In the genomic region with DNA sequence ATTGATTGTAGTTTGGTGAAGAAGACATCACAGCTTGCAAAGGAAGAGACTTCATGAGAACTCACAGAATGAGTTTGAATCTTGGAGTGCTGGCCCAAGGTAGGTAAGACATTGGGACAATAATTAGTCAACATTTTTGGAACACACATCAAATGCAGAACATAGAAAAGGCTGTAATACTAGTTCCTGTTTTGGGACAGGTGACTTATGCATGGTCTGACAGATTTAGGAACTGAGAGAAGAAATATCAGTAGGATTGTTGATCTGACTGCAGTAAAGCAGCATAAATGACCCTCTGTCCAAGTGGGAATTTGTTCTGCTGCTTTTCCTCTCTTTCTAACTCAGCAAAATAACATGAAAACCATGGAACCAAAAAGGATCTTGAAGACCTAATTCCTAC, we compare ENCODE assay signal across 28 cellular contexts.
"Had no signal": no experiment of that assay in that cellular context is flagged by ENCODE, and none has a peak within 500 bp of the region (broad histone marks: within the 10 kb centered on the region; RNA-seq: fewer than 3 reads in every experiment).

No MANE protein-coding gene starts in this region.

- H3K4me3 ChIP-seq: dorsolateral prefrontal cortex, gastrocnemius medialis, left lung, prostate gland, right atrium auricular region, smooth muscle cell, testis, tibial artery had no signal

- H3K27me3 ChIP-seq: gastrocnemius medialis, left lung, right atrium auricular region, testis, tibial artery had no signal

- H3K9me3 ChIP-seq: gastrocnemius medialis, left lung, prostate gland, right atrium auricular region, testis, tibial artery had no signal

- H3K4me1 Mint-ChIP-seq: naive thymus-derived CD8-positive, alpha-beta T cell; nephron progenitor cell had no signal

- H3K27ac ChIP-seq: dorsolateral prefrontal cortex, epithelial cell of prostate, gastrocnemius medialis, left lung, prostate gland, right atrium auricular region, testis, tibial artery had no signal

- DNase-seq: dorsolateral prefrontal cortex; effector CD4-positive, alpha-beta T cell; endodermal cell; foreskin fibroblast; gastrocnemius medialis; head of caudate nucleus; left cardiac atrium; left lung; naive thymus-derived CD8-positive, alpha-beta T cell; nephron progenitor cell; nucleus accumbens; stimulated activated CD4-positive, alpha-beta T cell treated with anti-CD3 and anti-CD28 coated beads, Interleukin-12 subunit alpha, Interleukin-12 subunit beta, amount 100 ng/mL, for 4 hours; stimulated activated CD4-positive, alpha-beta T cell treated with anti-CD3 and anti-CD28 coated beads, Interleukin-1b, Interleukin-23, amount 100 ng/mL, for 48 hours; stimulated activated CD4-positive, alpha-beta T cell treated with anti-CD3 and anti-CD28 coated beads, Interleukin-4, amount 100 ng/mL, for 1 hour; stimulated activated CD8-positive, alpha-beta memory T cell treated with anti-CD3 and anti-CD28 coated beads, Interleukin-4, amount 100 ng/mL, for 48 hours; stimulated activated naive CD8-positive, alpha-beta T cell treated with anti-CD3 and anti-CD28 coated beads, Interleukin-15, Interleukin-2, amounts not matched to agents 100 U/mL and 50 U/mL, for 24 hours; substantia nigra; testis; tibial artery had no signal

- H3K9me3 Mint-ChIP-seq: endodermal cell, nephron progenitor cell, type B pancreatic cell had no signal

- FAIRE-seq: colon, keratinocyte had no signal

- ATAC-seq: esophagus mucosa; gastrocnemius medialis; left cardiac atrium; left lung; naive thymus-derived CD8-positive, alpha-beta T cell; sciatic nerve; stimulated activated naive CD8-positive, alpha-beta T cell treated with anti-CD3 and anti-CD28 coated beads, Interleukin-15, Interleukin-2, amounts not matched to agents 100 U/mL and 50 U/mL, for 24 hours had no signal

- H3K4me3 Mint-ChIP-seq: endodermal cell; naive thymus-derived CD8-positive, alpha-beta T cell; nephron progenitor cell; type B pancreatic cell had no signal

- H3K27ac Mint-ChIP-seq: endodermal cell; naive thymus-derived CD8-positive, alpha-beta T cell; nephron progenitor cell; type B pancreatic cell had no signal

- H3K36me3 ChIP-seq: gastrocnemius medialis, left lung, prostate gland, right atrium auricular region, tibial artery had no signal

- H3K4me1 ChIP-seq: gastrocnemius medialis, left lung, prostate gland, right atrium auricular region, testis, tibial artery had no signal

- H3K4me2 ChIP-seq: smooth muscle cell had no signal

- H3K36me3 Mint-ChIP-seq: type B pancreatic cell had no signal
